Comparison of ENCODE assay signal across 1 cellular context in the genomic region with DNA sequence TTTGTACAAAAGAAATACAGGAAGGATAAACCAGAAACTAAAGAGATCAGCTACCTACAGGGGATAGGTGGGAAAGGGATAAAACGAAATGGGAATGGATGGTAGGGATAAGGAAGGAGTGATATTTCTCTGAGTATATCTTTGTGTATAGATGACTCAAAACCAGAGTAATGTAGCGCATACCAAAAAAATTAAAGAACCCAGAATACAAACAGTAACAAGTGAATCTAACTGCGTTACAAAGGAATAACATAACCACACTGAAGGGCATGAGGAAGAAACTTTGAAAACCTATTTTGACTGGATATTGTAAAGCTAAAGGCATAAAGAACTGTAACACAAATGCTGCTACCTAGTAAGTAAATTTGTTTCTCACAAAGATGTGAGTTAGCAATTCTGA.
TF ChIP-seq lines count a peak whose summit lies in the region.

No MANE protein-coding gene starts in this region.

TF ChIP-seq in H1, 55 proteins besides CTCF, POLR2A, EP300 and RAD21:
- TF ChIP-seq SP4 (IDR thresholded peaks at IDR 0.05; ENCODE audit: low read length) (no peak), SAP30 (IDR thresholded peaks at IDR 0.05; ENCODE audit: insufficient read depth, insufficient replicate concordance, low read length) (no peak), MAFK (IDR thresholded peaks at IDR 0.05; ENCODE audit: low read depth, low read length) (no peak), POLR2AphosphoS5 (IDR thresholded peaks at IDR 0.05; ENCODE audit: low read depth, low read length) (no peak), ASH2L (IDR thresholded peaks at IDR 0.05; ENCODE audit: low read length) (no peak), KDM1A (IDR thresholded peaks at IDR 0.05; ENCODE audit: borderline replicate concordance, low read length) (no peak), NRF1 (IDR thresholded peaks at IDR 0.05; ENCODE audit: low read depth, low read length) (no peak), CBX5 (IDR thresholded peaks at IDR 0.05; ENCODE audit: low read depth, low read length) (no peak), TEAD4 (IDR thresholded peaks at IDR 0.05; ENCODE audit: low read depth, low read length) (no peak), CEBPB (IDR thresholded peaks at IDR 0.05; ENCODE audit: low read depth, low read length) (no peak), TAF1 (IDR thresholded peaks at IDR 0.05; ENCODE audit: low read depth, low read length) (no peak), KDM5A (IDR thresholded peaks at IDR 0.05; ENCODE audit: low read length) (no peak), POU5F1 (IDR thresholded peaks at IDR 0.05; ENCODE audit: low read depth, low read length) (no peak), EGR1 (IDR thresholded peaks at IDR 0.05; ENCODE audit: borderline replicate concordance, low read depth, low read length) (no peak), CBX8 (IDR thresholded peaks at IDR 0.05; ENCODE audit: borderline replicate concordance, low read depth, low read length) (no peak)
